ENCODE assay signal across 38 cellular contexts in the genomic region with DNA sequence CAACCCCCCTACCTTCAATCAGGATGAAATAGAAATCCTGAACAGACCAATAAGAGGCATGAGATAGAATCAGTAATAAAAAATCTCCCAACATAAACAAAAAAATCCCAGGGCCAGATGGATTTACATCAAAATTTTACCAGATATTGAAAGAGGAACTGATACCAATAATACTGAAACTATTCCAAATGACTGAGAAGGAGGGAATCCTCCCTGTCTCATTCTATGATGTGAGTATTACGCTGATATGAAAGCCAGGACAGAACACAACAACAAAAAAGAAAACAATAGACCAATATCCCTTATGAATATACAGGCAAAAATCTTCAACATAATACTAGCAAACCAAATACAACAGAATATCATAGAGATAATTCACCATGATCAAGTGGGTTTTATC.
"Had no signal": no experiment of that assay in that cellular context is flagged by ENCODE, and none has a peak within 500 bp of the region (broad histone marks: within the 10 kb centered on the region; RNA-seq: fewer than 3 reads in every experiment).

No MANE protein-coding gene starts in this region.

- H3K27ac ChIP-seq: adrenal gland, body of pancreas, esophagus muscularis mucosa, foreskin keratinocyte, gastrocnemius medialis, heart right ventricle, hepatocyte, VCaP had no signal

- H3K27me3 Mint-ChIP-seq: activated naive CD8-positive, alpha-beta T cell treated with anti-CD3 and anti-CD28 coated beads, Interleukin-2, amount 50 U/mL, for 24 hours had no signal

- H3K4me1 ChIP-seq: adrenal gland, body of pancreas, esophagus muscularis mucosa, foreskin keratinocyte, gastrocnemius medialis, heart right ventricle had no signal

- H3K27ac Mint-ChIP-seq: activated CD4-positive, alpha-beta T cell treated with anti-CD3 and anti-CD28 coated beads, Interleukin-2, amount 10 ng/mL, durations not matched to agents 7 days and 5 days; activated CD8-positive, alpha-beta T cell treated with anti-CD3 and anti-CD28 coated beads for 36 hours; activated naive CD4-positive, alpha-beta T cell treated with anti-CD3 and anti-CD28 coated beads for 36 hours; activated naive CD4-positive, alpha-beta T cell treated with anti-CD3 and anti-CD28 coated beads, Interleukin-2, amount 50 U/mL, for 24 hours; activated naive CD8-positive, alpha-beta T cell treated with anti-CD3 and anti-CD28 coated beads for 36 hours; activated naive CD8-positive, alpha-beta T cell treated with anti-CD3 and anti-CD28 coated beads, Interleukin-2, amount 50 U/mL, for 24 hours; activated T-helper 1 cell treated with anti-CD3 and anti-CD28 coated beads, Interleukin-12 subunit alpha, Interleukin-12 subunit beta, Interleukin-2, Interleukin-4 antibody, amounts not matched to agents 30 ng/mL and 10 ng/mL and 1 ng/mL, durations not matched to agents 14 hours and 24 hours and 36 hours; activated T-helper 2 cell treated with anti-CD3 and anti-CD28 coated beads, Interferon-gamma antibody, Interleukin-2, Interleukin-4, amounts not matched to agents 10 μg/mL and 5 μg/mL and 100 μg/mL, durations not matched to agents 14 hours and 24 hours and 36 hours; effector memory CD8-positive, alpha-beta T cell; T-helper 17 cell; T-helper 2 cell treated with Interferon-gamma antibody and Interleukin-4, amounts not matched to agents 5 μg/mL and 100 μg/mL, for 36 hours; WTC11 had no signal

- FAIRE-seq: colon had no signal

- H3K9me3 ChIP-seq: adrenal gland, body of pancreas, esophagus muscularis mucosa, gastrocnemius medialis, heart right ventricle had no signal

- H3K4me2 ChIP-seq: hepatocyte had no signal

- H3K79me2 ChIP-seq: hepatocyte had no signal

- H3K36me3 ChIP-seq: adrenal gland, esophagus muscularis mucosa, gastrocnemius medialis, heart right ventricle had no signal

- DNase-seq: activated CD4-positive, alpha-beta T cell treated with anti-CD3 and anti-CD28 coated beads for 1 hour; activated CD4-positive, alpha-beta T cell treated with anti-CD3 and anti-CD28 coated beads for 4 hours; activated CD4-positive, alpha-beta T cell treated with anti-CD3 and anti-CD28 coated beads, Interleukin-2, amount 10 ng/mL, durations not matched to agents 7 days and 5 days; activated CD4-positive, alpha-beta T cell treated with anti-CD3 and anti-CD28 coated beads, Interleukin-2, amount 50 U/mL, for 48 hours; activated CD8-positive, alpha-beta memory T cell treated with anti-CD3 and anti-CD28 coated beads for 24 hours; activated CD8-positive, alpha-beta memory T cell treated with anti-CD3 and anti-CD28 coated beads, Interleukin-2, amount 50 U/mL, for 4 hours; activated CD8-positive, alpha-beta T cell treated with anti-CD3 and anti-CD28 coated beads for 36 hours; activated effector memory CD4-positive, alpha-beta T cell treated with anti-CD3 and anti-CD28 coated beads, Interleukin-2, amount 50 U/mL, for 16 hours; activated naive CD4-positive, alpha-beta T cell treated with anti-CD3 and anti-CD28 coated beads for 36 hours; activated naive CD8-positive, alpha-beta T cell treated with anti-CD3 and anti-CD28 coated beads for 36 hours; activated naive CD8-positive, alpha-beta T cell treated with anti-CD3 and anti-CD28 coated beads, Interleukin-2, amount 50 U/mL, for 24 hours; activated T-cell treated with anti-CD3 and anti-CD28 coated beads, Interleukin-2, amount 50 U/mL, for 1 hour; activated T-cell treated with anti-CD3 and anti-CD28 coated beads, Interleukin-2, amount 50 U/mL, for 48 hours; adrenal gland; amygdala; aorta; body of pancreas; caudate nucleus; cortex of kidney; dermis blood vessel endothelial cell; effector CD4-positive, alpha-beta T cell; effector memory CD8-positive, alpha-beta T cell; erythroblast; foreskin keratinocyte; gastrocnemius medialis; glutamatergic neuron; heart right ventricle; T-helper 17 cell; T1000 had no signal

- H3K9me3 Mint-ChIP-seq: activated CD4-positive, alpha-beta T cell treated with anti-CD3 and anti-CD28 coated beads, Interleukin-2, amount 10 ng/mL, durations not matched to agents 7 days and 5 days; activated CD8-positive, alpha-beta T cell treated with anti-CD3 and anti-CD28 coated beads for 36 hours; activated naive CD4-positive, alpha-beta T cell treated with anti-CD3 and anti-CD28 coated beads for 36 hours; activated naive CD4-positive, alpha-beta T cell treated with anti-CD3 and anti-CD28 coated beads, Interleukin-2, amount 50 U/mL, for 24 hours; activated naive CD8-positive, alpha-beta T cell treated with anti-CD3 and anti-CD28 coated beads for 36 hours; activated naive CD8-positive, alpha-beta T cell treated with anti-CD3 and anti-CD28 coated beads, Interleukin-2, amount 50 U/mL, for 24 hours; activated T-helper 1 cell treated with anti-CD3 and anti-CD28 coated beads, Interleukin-12 subunit alpha, Interleukin-12 subunit beta, Interleukin-2, Interleukin-4 antibody, amounts not matched to agents 30 ng/mL and 10 ng/mL and 1 ng/mL, durations not matched to agents 14 hours and 24 hours and 36 hours; activated T-helper 2 cell treated with anti-CD3 and anti-CD28 coated beads, Interferon-gamma antibody, Interleukin-2, Interleukin-4, amounts not matched to agents 10 μg/mL and 5 μg/mL and 100 μg/mL, durations not matched to agents 14 hours and 24 hours and 36 hours; effector memory CD8-positive, alpha-beta T cell; T-helper 2 cell treated with Interferon-gamma antibody and Interleukin-4, amounts not matched to agents 5 μg/mL and 100 μg/mL, for 36 hours; WTC11 had no signal

- H3K27me3 ChIP-seq: adrenal gland, body of pancreas, esophagus muscularis mucosa, foreskin keratinocyte, gastrocnemius medialis, heart right ventricle, hepatocyte had no signal

- ATAC-seq: activated CD8-positive, alpha-beta T cell treated with anti-CD3 and anti-CD28 coated beads for 36 hours; activated naive CD8-positive, alpha-beta T cell treated with anti-CD3 and anti-CD28 coated beads, Interleukin-2, amount 50 U/mL, for 24 hours; body of pancreas; effector memory CD8-positive, alpha-beta T cell; foreskin keratinocyte; gastrocnemius medialis; heart right ventricle; T-helper 17 cell; WTC11 had no signal

- H3K4me3 ChIP-seq: adrenal gland, body of pancreas, esophagus muscularis mucosa, gastrocnemius medialis, heart right ventricle, hepatocyte had no signal

- H3K36me3 Mint-ChIP-seq: activated naive CD4-positive, alpha-beta T cell treated with anti-CD3 and anti-CD28 coated beads, Interleukin-2, amount 50 U/mL, for 24 hours; activated naive CD8-positive, alpha-beta T cell treated with anti-CD3 and anti-CD28 coated beads for 36 hours; WTC11 had no signal

- H3K4me3 Mint-ChIP-seq: activated CD4-positive, alpha-beta T cell treated with anti-CD3 and anti-CD28 coated beads, Interleukin-2, amount 10 ng/mL, durations not matched to agents 7 days and 5 days; activated CD8-positive, alpha-beta T cell treated with anti-CD3 and anti-CD28 coated beads for 36 hours; activated naive CD4-positive, alpha-beta T cell treated with anti-CD3 and anti-CD28 coated beads for 36 hours; activated naive CD4-positive, alpha-beta T cell treated with anti-CD3 and anti-CD28 coated beads, Interleukin-2, amount 50 U/mL, for 24 hours; activated naive CD8-positive, alpha-beta T cell treated with anti-CD3 and anti-CD28 coated beads for 36 hours; activated naive CD8-positive, alpha-beta T cell treated with anti-CD3 and anti-CD28 coated beads, Interleukin-2, amount 50 U/mL, for 24 hours; activated T-helper 1 cell treated with anti-CD3 and anti-CD28 coated beads, Interleukin-12 subunit alpha, Interleukin-12 subunit beta, Interleukin-2, Interleukin-4 antibody, amounts not matched to agents 30 ng/mL and 10 ng/mL and 1 ng/mL, durations not matched to agents 14 hours and 24 hours and 36 hours; effector memory CD8-positive, alpha-beta T cell; T-helper 17 cell; T-helper 2 cell treated with Interferon-gamma antibody and Interleukin-4, amounts not matched to agents 5 μg/mL and 100 μg/mL, for 36 hours; WTC11 had no signal

- H3K4me1 Mint-ChIP-seq: activated naive CD4-positive, alpha-beta T cell treated with anti-CD3 and anti-CD28 coated beads, Interleukin-2, amount 50 U/mL, for 24 hours; activated naive CD8-positive, alpha-beta T cell treated with anti-CD3 and anti-CD28 coated beads for 36 hours; activated naive CD8-positive, alpha-beta T cell treated with anti-CD3 and anti-CD28 coated beads, Interleukin-2, amount 50 U/mL, for 24 hours; T-helper 17 cell; WTC11 had no signal

- H2AFZ ChIP-seq: hepatocyte had no signal
